1 cellular context compared by ENCODE assay signal in genomic region chrX:38221391-38221929, GRCh38.
TF ChIP-seq lines count a peak whose summit lies in the region.

No MANE protein-coding gene starts in this region.

TF ChIP-seq in H1, 55 proteins besides CTCF, POLR2A, EP300 and RAD21:
- no peak for TF ChIP-seq E2F6 (IDR thresholded peaks at IDR 0.05)
- TF ChIP-seq TCF12 (IDR thresholded peaks at IDR 0.05; ENCODE audit: low read depth, low read length), result no peak
- peak; percentile 33 for TF ChIP-seq EZH2 (IDR thresholded peaks at IDR 0.05; ENCODE audit: low read depth, low read length, severe bottlenecking)
